ENCODE assay signal across 1 cellular context in the genomic region with DNA sequence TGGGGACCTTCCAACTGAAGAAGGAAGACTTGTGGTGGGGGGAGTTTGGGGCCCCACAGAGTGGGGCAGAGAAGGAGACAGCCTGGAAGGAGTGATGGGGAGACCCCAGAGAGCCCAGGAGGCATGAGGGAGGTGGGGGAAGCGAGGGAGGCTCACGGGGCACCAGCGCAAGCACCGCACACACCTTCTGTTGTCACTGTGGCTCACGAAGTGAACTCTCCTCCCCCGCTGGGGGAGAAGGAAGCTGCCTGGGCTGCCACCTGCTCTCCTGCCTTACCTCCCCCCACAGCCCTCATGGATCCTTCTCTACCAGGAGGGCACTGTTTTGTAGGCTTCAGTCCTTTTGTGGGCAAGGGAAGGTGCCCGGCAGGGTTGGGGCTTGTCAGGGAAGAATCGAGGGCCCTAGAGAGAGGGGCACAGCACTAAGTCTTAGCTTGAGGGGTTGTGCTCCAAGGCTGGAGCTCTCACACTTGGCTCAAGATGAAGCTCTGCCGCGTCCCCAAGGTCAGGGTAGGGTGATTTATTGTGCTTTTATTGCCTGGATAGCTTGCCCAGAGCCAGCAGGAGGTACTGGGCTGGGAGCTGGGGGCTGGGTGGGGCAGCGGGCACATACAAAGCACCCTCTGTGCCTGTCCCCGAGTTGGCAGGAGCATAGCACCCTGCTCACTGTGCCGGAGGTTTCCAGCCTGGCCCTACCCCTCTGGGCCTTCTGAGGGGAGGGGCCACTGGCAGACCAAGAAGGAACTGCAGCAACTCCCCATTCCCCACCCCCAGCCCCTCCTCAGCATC.
TF ChIP-seq lines count a peak whose summit lies in the region.

No MANE protein-coding gene starts in this region.

TF ChIP-seq in K562, 482 proteins besides CTCF, POLR2A, EP300 and RAD21:
- TF ChIP-seq, protein P1, sequence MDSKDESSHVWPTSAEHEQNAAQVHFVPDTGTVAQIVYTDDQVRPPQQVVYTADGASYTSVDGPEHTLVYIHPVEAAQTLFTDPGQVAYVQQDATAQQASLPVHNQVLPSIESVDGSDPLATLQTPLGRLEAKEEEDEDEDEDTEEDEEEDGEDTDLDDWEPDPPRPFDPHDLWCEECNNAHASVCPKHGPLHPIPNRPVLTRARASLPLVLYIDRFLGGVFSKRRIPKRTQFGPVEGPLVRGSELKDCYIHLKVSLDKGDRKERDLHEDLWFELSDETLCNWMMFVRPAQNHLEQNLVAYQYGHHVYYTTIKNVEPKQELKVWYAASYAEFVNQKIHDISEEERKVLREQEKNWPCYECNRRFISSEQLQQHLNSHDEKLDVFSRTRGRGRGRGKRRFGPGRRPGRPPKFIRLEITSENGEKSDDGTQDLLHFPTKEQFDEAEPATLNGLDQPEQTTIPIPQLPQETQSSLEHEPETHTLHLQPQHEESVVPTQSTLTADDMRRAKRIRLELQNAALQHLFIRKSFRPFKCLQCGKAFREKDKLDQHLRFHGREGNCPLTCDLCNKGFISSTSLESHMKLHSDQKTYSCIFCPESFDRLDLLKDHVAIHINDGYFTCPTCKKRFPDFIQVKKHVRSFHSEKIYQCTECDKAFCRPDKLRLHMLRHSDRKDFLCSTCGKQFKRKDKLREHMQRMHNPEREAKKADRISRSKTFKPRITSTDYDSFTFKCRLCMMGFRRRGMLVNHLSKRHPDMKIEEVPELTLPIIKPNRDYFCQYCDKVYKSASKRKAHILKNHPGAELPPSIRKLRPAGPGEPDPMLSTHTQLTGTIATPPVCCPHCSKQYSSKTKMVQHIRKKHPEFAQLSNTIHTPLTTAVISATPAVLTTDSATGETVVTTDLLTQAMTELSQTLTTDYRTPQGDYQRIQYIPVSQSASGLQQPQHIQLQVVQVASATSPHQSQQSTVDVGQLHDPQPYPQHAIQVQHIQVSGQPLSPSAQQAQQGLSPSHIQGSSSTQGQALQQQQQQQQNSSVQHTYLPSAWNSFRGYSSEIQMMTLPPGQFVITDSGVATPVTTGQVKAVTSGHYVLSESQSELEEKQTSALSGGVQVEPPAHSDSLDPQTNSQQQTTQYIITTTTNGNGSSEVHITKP (IDR thresholded peaks at IDR 0.05; ENCODE audit: partially characterized antibody) = peak; percentile 23
- TF ChIP-seq, protein P2, sequence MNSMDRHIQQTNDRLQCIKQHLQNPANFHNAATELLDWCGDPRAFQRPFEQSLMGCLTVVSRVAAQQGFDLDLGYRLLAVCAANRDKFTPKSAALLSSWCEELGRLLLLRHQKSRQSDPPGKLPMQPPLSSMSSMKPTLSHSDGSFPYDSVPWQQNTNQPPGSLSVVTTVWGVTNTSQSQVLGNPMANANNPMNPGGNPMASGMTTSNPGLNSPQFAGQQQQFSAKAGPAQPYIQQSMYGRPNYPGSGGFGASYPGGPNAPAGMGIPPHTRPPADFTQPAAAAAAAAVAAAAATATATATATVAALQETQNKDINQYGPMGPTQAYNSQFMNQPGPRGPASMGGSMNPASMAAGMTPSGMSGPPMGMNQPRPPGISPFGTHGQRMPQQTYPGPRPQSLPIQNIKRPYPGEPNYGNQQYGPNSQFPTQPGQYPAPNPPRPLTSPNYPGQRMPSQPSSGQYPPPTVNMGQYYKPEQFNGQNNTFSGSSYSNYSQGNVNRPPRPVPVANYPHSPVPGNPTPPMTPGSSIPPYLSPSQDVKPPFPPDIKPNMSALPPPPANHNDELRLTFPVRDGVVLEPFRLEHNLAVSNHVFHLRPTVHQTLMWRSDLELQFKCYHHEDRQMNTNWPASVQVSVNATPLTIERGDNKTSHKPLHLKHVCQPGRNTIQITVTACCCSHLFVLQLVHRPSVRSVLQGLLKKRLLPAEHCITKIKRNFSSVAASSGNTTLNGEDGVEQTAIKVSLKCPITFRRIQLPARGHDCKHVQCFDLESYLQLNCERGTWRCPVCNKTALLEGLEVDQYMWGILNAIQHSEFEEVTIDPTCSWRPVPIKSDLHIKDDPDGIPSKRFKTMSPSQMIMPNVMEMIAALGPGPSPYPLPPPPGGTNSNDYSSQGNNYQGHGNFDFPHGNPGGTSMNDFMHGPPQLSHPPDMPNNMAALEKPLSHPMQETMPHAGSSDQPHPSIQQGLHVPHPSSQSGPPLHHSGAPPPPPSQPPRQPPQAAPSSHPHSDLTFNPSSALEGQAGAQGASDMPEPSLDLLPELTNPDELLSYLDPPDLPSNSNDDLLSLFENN (IDR thresholded peaks at IDR 0.05; ENCODE audit: low read depth in 2 of 2, low read length in 2 of 2) = no peak
